17 cellular contexts compared by ENCODE assay signal in the genomic region with DNA sequence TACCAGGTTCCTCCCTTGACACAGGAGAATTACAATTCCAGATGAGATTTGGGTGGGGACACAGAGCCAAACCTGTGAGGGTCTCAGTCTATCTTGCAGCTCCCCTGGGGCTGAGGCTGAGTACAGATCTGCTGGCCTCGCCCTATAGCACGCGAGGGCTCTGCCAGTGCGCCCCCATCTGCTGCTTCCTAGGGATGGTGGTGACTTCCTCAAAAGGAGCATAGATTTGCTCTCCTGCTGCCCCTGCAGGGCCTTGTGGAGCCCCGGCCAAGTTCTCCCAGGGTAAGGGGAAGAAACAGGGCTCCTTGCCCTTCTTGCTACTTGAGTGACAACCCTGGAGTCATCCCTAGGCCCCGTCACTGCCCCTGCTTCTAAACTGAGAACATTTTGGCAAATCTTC. TPM values are rescaled to one million over a fixed set of nuclear protein-coding genes. Genes with fewer than 3 reads are reported as not detected.
"Had no signal": no experiment of that assay in that cellular context is flagged by ENCODE, and none has a peak within 500 bp of the region (broad histone marks: within the 10 kb centered on the region; RNA-seq: fewer than 3 reads in every experiment).

No MANE protein-coding gene starts in this region.

RNA-seq across cellular contexts. Expression of gene CDRT15L2, which starts 26.6 kb away (rescaled TPM):
- total RNA-seq: activated CD4-positive, alpha-beta memory T cell treated with anti-CD3 and anti-CD28 coated beads, Interleukin-2, amount 10 ng/mL, durations not matched to agents 7 days and 5 days; activated CD4-positive, alpha-beta T cell treated with anti-CD3 and anti-CD28 coated beads for 36 hours; activated CD4-positive, alpha-beta T cell treated with anti-CD3 and anti-CD28 coated beads, Interleukin-2, amount 10 ng/mL, durations not matched to agents 7 days and 5 days; activated CD8-positive, alpha-beta memory T cell treated with anti-CD3 and anti-CD28 coated beads, Interleukin-2, amount 10 ng/mL, durations not matched to agents 7 days and 5 days; activated CD8-positive, alpha-beta T cell treated with anti-CD3 and anti-CD28 coated beads, Interleukin-2, amount 10 ng/mL, durations not matched to agents 7 days and 5 days; activated naive CD8-positive, alpha-beta T cell treated with anti-CD3 and anti-CD28 coated beads, Interleukin-2, amount 10 ng/mL, durations not matched to agents 7 days and 5 days; activated T-helper 2 cell treated with anti-CD3 and anti-CD28 coated beads, Interferon-gamma antibody, Interleukin-2, Interleukin-4, amounts not matched to agents 10 μg/mL and 5 μg/mL and 100 μg/mL, durations not matched to agents 14 hours and 24 hours and 36 hours; astrocyte; body of pancreas; breast epithelium; cardiac septum; T-cell; T-helper 1 cell treated with Interleukin-12 subunit alpha and Interleukin-12 subunit beta and Interleukin-4 antibody, amounts not matched to agents 30 ng/mL and 1 ng/mL, for 36 hours; T-helper 17 cell; T-helper 2 cell treated with Interferon-gamma antibody and Interleukin-4, amounts not matched to agents 100 ng/mL and 5 ng/mL, for 36 hours; WTC11 had no signal
- polyA plus RNA-seq: adipose tissue had no signal
